Comparison of ENCODE assay signal across 17 cellular contexts in genomic region chrX:145821291-145821897, GRCh38. TPM values are rescaled to one million over a fixed set of nuclear protein-coding genes. Genes with fewer than 3 reads are reported as not detected.
DNase-seq lines count a peak whose midpoint lies in the region; TF ChIP-seq lines count a peak whose summit lies in the region.
"Had no signal": no experiment of that assay in that cellular context is flagged by ENCODE, and none has a peak within 500 bp of the region (broad histone marks: within the 10 kb centered on the region; RNA-seq: fewer than 3 reads in every experiment).

No MANE protein-coding gene starts in this region.

- H3K27ac Mint-ChIP-seq in CD14-positive monocyte: no peak overlapping the region
- H3K27ac Mint-ChIP-seq: activated T-cell treated with anti-CD3 and anti-CD28 coated beads, Interleukin-2, amount 50 U/mL, for 72 hours; T-helper 17 cell had no signal

- no peak overlapping the region for H3K27ac ChIP-seq in breast epithelium
- H3K27ac ChIP-seq: BLaER1, gastroesophageal sphincter, parathyroid adenoma had no signal

- DNase-seq in ELF-1 (ENCODE audit: low read depth, low spot score): peak; percentile 83
- DNase-seq in anterior cingulate cortex (lab: John Stamatoyannopoulos, UW): peak in 57 of 58 donors; percentile 2 to 88 (median 68)
- DNase-seq in hypothalamus (lab: John Stamatoyannopoulos, UW): peak; percentile 3 to 86 (median 64)
- peak; percentile 80 for DNase-seq in occipital lobe (lab: John Stamatoyannopoulos, UW)
- DNase-seq in breast epithelium (ENCODE audit: low spot score in 2 of 2): no peak
- no peak for DNase-seq in NCI-H2196 treated with DMSO at 0.1 percent for 48 hours (lab: John Stamatoyannopoulos, UW; ENCODE audit: unreplicated experiment)
- DNase-seq in CD14-positive monocyte (ENCODE audit: low spot score): no peak
- DNase-seq in dedifferentiated amniotic fluid mesenchymal stem cell (ENCODE audit: extremely low spot score): no peak
- DNase-seq: activated CD4-positive, alpha-beta T cell treated with anti-CD3 and anti-CD28 coated beads for 4 hours; activated T-cell treated with anti-CD3 and anti-CD28 coated beads, Interleukin-2, amount 50 U/mL, for 72 hours; Karpas-422; RPMI8226; T-helper 17 cell had no signal

- no peak for TF ChIP-seq POLR2A in breast epithelium (IDR thresholded peaks at IDR 0.05)

- intact Hi-C loops in breast epithelium (cut with DNase I; ENCODE audit: low total_unique reads): no loop called here
- intact Hi-C loops in CD14-positive monocyte (cut with micrococcal nuclease): no loop called here

- no peaks in the 10 kb centered on the region for H3K9me3 ChIP-seq in breast epithelium
- H3K9me3 ChIP-seq: gastroesophageal sphincter had no signal

- H3K36me3 Mint-ChIP-seq in CD14-positive monocyte: no peaks in the 10 kb centered on the region

- peaks cover 0 to 75% of the 10 kb centered on the region in 2 donors for H3K27me3 ChIP-seq in breast epithelium

- no peaks in the 10 kb centered on the region for H3K4me1 Mint-ChIP-seq in CD14-positive monocyte
- H3K4me1 Mint-ChIP-seq: T-helper 17 cell had no signal

- H3K9me3 Mint-ChIP-seq in CD14-positive monocyte: peaks cover 0 to 8% (median 2%) of the 10 kb centered on the region in 7 donors

- no peaks in the 10 kb centered on the region for H3K36me3 ChIP-seq in breast epithelium
- H3K36me3 ChIP-seq: BLaER1, gastroesophageal sphincter had no signal

- peak overlapping the region in 1 of 2 donors; percentile 55 for H3K4me3 Mint-ChIP-seq in CD14-positive monocyte
- H3K4me3 Mint-ChIP-seq: activated T-cell treated with anti-CD3 and anti-CD28 coated beads, Interleukin-2, amount 50 U/mL, for 72 hours; T-helper 17 cell had no signal

- TF ChIP-seq CTCF in breast epithelium (IDR thresholded peaks at IDR 0.05) (no peak), CD14-positive monocyte (IDR thresholded peaks at IDR 0.05) (no peak)

- peaks cover 44 to 68% (median 51%) of the 10 kb centered on the region in 3 donors for H3K27me3 Mint-ChIP-seq in CD14-positive monocyte (ENCODE audit: low read depth in 3 of 3)

- H3K4me3 ChIP-seq in breast epithelium: peak overlapping the region in 1 of 3 donors; percentile 5
- H3K4me3 ChIP-seq: BLaER1, gastroesophageal sphincter, lung had no signal

- H3K4me1 ChIP-seq in breast epithelium: no peaks in the 10 kb centered on the region
- H3K4me1 ChIP-seq: BLaER1, parathyroid adenoma had no signal

RNA-seq across cellular contexts. Expression of gene SLITRK2, which starts 3.8 kb away (rescaled TPM):
- 9.7 TPM for total RNA-seq in occipital lobe
- 1 to 10 TPM in 1 of 3 donors, under 1 TPM in 2; under 0.01 to 2.1 (median 0.15) TPM for total RNA-seq in breast epithelium
- polyA plus RNA-seq in CD14-positive monocyte: not detected
- total RNA-seq: activated T-cell treated with anti-CD3 and anti-CD28 coated beads, Interleukin-2, amount 50 U/mL, for 72 hours; T-helper 17 cell had no signal

Comparison
In these comparisons a context has a peak if more than half of its experiments do, and no peak if none do; other contexts are left out.
1. DNase-seq: peak in ELF-1 (single experiment), anterior cingulate cortex (57 of 58), hypothalamus (51 of 51) and occipital lobe (single experiment); none in breast epithelium (0 of 2), NCI-H2196 treated with DMSO at 0.1 percent for 48 hours (single experiment), CD14-positive monocyte (single experiment) and dedifferentiated amniotic fluid mesenchymal stem cell (single experiment).